Comparison of ENCODE assay signal across 1 cellular context in the genomic region with DNA sequence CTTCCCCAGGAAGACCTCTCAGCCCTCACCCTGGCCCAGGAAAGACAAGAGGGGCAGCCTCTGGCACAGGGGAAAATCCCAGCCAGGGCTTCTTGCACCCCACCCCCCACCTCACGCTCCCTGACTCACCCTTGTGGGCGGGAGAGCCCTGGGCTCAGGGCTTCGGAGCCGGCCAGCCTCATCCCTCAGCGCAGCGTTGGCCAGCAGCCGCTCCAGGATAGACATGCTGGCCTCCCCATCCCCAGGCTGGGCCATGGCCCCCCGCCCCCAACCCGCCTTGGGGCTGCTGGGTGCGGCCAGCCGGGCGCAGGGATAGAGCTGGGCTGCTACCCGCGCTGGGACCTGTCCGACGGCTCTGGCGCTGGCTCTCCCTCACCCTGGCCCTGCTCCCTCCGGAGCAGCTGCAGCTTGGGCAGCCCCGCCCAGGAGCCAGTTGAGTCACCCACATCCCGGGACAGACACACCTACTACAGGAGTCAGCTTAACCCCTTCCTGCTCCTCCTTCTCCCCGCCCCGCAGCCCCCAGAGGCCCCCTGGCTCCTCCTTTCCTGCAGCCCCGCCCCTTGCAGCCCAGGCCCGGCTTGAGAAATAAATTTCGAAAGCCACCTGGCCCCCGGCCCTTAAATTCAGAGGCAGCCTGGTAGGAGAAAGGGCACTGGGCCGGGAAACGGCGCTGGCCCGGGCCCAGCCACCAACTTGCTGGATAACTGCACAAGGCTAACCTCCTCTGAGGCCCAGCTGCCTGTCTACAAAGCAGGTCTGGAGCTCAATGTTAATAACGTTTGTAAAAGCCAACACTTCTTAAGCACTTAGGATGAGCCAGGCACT.
A peak's percentile ranks its signal among the peaks of the same experiment; 100 is the strongest.
TF ChIP-seq lines count a peak whose summit lies in the region.

No MANE protein-coding gene starts in this region.

TF ChIP-seq in HepG2, 621 proteins besides CTCF, POLR2A, EP300 and RAD21 (continued from another document and continues in another):
- TF ChIP-seq, protein P1, sequence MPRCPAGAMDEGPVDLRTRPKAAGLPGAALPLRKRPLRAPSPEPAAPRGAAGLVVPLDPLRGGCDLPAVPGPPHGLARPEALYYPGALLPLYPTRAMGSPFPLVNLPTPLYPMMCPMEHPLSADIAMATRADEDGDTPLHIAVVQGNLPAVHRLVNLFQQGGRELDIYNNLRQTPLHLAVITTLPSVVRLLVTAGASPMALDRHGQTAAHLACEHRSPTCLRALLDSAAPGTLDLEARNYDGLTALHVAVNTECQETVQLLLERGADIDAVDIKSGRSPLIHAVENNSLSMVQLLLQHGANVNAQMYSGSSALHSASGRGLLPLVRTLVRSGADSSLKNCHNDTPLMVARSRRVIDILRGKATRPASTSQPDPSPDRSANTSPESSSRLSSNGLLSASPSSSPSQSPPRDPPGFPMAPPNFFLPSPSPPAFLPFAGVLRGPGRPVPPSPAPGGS (CRISPR knock-in tag; IDR thresholded peaks at IDR 0.05) = peak; percentile 34; the same call in 1 of the 2 replicates
- TF ChIP-seq SNAI1 (CRISPR knock-in tag; IDR thresholded peaks at IDR 0.05; ENCODE audit: borderline replicate concordance) = no peak
- peak; percentile 4; the same call in 1 of the 2 replicates for TF ChIP-seq CEBPG (CRISPR knock-in tag; IDR thresholded peaks at IDR 0.05)
- TF ChIP-seq, protein P2, sequence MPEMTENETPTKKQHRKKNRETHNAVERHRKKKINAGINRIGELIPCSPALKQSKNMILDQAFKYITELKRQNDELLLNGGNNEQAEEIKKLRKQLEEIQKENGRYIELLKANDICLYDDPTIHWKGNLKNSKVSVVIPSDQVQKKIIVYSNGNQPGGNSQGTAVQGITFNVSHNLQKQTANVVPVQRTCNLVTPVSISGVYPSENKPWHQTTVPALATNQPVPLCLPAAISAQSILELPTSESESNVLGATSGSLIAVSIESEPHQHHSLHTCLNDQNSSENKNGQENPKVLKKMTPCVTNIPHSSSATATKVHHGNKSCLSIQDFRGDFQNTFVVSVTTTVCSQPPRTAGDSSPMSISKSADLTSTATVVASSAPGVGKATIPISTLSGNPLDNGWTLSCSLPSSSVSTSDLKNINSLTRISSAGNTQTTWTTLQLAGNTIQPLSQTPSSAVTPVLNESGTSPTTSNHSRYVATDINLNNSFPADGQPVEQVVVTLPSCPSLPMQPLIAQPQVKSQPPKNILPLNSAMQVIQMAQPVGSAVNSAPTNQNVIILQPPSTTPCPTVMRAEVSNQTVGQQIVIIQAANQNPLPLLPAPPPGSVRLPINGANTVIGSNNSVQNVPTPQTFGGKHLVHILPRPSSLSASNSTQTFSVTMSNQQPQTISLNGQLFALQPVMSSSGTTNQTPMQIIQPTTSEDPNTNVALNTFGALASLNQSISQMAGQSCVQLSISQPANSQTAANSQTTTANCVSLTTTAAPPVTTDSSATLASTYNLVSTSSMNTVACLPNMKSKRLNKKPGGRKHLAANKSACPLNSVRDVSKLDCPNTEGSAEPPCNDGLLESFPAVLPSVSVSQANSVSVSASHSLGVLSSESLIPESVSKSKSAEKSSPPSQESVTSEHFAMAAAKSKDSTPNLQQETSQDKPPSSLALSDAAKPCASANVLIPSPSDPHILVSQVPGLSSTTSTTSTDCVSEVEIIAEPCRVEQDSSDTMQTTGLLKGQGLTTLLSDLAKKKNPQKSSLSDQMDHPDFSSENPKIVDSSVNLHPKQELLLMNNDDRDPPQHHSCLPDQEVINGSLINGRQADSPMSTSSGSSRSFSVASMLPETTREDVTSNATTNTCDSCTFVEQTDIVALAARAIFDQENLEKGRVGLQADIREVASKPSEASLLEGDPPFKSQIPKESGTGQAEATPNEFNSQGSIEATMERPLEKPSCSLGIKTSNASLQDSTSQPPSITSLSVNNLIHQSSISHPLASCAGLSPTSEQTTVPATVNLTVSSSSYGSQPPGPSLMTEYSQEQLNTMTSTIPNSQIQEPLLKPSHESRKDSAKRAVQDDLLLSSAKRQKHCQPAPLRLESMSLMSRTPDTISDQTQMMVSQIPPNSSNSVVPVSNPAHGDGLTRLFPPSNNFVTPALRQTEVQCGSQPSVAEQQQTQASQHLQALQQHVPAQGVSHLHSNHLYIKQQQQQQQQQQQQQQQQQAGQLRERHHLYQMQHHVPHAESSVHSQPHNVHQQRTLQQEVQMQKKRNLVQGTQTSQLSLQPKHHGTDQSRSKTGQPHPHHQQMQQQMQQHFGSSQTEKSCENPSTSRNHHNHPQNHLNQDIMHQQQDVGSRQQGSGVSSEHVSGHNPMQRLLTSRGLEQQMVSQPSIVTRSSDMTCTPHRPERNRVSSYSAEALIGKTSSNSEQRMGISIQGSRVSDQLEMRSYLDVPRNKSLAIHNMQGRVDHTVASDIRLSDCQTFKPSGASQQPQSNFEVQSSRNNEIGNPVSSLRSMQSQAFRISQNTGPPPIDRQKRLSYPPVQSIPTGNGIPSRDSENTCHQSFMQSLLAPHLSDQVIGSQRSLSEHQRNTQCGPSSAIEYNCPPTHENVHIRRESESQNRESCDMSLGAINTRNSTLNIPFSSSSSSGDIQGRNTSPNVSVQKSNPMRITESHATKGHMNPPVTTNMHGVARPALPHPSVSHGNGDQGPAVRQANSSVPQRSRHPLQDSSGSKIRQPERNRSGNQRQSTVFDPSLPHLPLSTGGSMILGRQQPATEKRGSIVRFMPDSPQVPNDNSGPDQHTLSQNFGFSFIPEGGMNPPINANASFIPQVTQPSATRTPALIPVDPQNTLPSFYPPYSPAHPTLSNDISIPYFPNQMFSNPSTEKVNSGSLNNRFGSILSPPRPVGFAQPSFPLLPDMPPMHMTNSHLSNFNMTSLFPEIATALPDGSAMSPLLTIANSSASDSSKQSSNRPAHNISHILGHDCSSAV (CRISPR knock-in tag; IDR thresholded peaks at IDR 0.05; ENCODE audit: borderline replicate concordance) = no peak
- TF ChIP-seq RBM22 (optimal IDR thresholded peaks at IDR 0.05; ENCODE audit: low read length) = peak; percentile 37
- peak; percentile 2; the same call in 1 of the 2 replicates for TF ChIP-seq NR2F2 (IDR thresholded peaks at IDR 0.05; ENCODE audit: borderline replicate concordance, low read depth)
- no peak for TF ChIP-seq ZNF792 (CRISPR knock-in tag; IDR thresholded peaks at IDR 0.05)
- TF ChIP-seq HOXA3 (CRISPR knock-in tag; IDR thresholded peaks at IDR 0.05) = no peak
- TF ChIP-seq MLXIP (CRISPR knock-in tag; IDR thresholded peaks at IDR 0.05; ENCODE audit: borderline replicate concordance) = no peak
- TF ChIP-seq ZNF383 (CRISPR knock-in tag; IDR thresholded peaks at IDR 0.05; ENCODE audit: borderline replicate concordance) = 0 out of 2 replicates have a peak, but pooled peaks have one; percentile 52
- no peak for TF ChIP-seq ZNF790 (CRISPR knock-in tag; IDR thresholded peaks at IDR 0.05; ENCODE audit: borderline replicate concordance)
- TF ChIP-seq ONECUT2 (CRISPR knock-in tag; IDR thresholded peaks at IDR 0.05) = no peak
- no peak for TF ChIP-seq SMARCE1 (IDR thresholded peaks at IDR 0.05; ENCODE audit: borderline replicate concordance)
- peak; percentile 39; the same call in 1 of the 2 replicates for TF ChIP-seq ZNF788 (CRISPR knock-in tag; IDR thresholded peaks at IDR 0.05; ENCODE audit: borderline replicate concordance)
- no peak for TF ChIP-seq ZNF616 (CRISPR knock-in tag; IDR thresholded peaks at IDR 0.05; ENCODE audit: low read depth)
- TF ChIP-seq ZNF614 (CRISPR knock-in tag; IDR thresholded peaks at IDR 0.05; ENCODE audit: borderline replicate concordance) = no peak
- TF ChIP-seq, protein P3, sequence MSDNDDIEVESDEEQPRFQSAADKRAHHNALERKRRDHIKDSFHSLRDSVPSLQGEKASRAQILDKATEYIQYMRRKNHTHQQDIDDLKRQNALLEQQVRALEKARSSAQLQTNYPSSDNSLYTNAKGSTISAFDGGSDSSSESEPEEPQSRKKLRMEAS (IDR thresholded peaks at IDR 0.05) = no peak
- no peak for TF ChIP-seq ZNF382 (CRISPR knock-in tag; IDR thresholded peaks at IDR 0.05; ENCODE audit: borderline replicate concordance)
- no peak for TF ChIP-seq LCORL (IDR thresholded peaks at IDR 0.05)
- peak; percentile 60; the same call in 1 of the 2 replicates for TF ChIP-seq LCORL (CRISPR knock-in tag; IDR thresholded peaks at IDR 0.05)
- no peak; the same call in none of the 2 replicates for TF ChIP-seq UBTF (CRISPR knock-in tag; IDR thresholded peaks at IDR 0.05)
- no peak for TF ChIP-seq CBFB (CRISPR knock-in tag; IDR thresholded peaks at IDR 0.05)
- TF ChIP-seq AGO2 (optimal IDR thresholded peaks at IDR 0.05; ENCODE audit: low read depth, low read length) = peak; percentile 83
- TF ChIP-seq ZFP91 (CRISPR knock-in tag; IDR thresholded peaks at IDR 0.05; ENCODE audit: borderline replicate concordance) = no peak; the same call in 1 of the 2 replicates
- no peak for TF ChIP-seq MIER2 (CRISPR knock-in tag; IDR thresholded peaks at IDR 0.05)
- TF ChIP-seq ZNF282 (IDR thresholded peaks at IDR 0.05; ENCODE audit: partially characterized antibody) = no peak
- TF ChIP-seq ZNF143 (CRISPR knock-in tag; IDR thresholded peaks at IDR 0.05) = no peak
- TF ChIP-seq ZFP37 (CRISPR knock-in tag; IDR thresholded peaks at IDR 0.05; ENCODE audit: borderline replicate concordance) = no peak
- TF ChIP-seq SRF (IDR thresholded peaks at IDR 0.05; ENCODE audit: low read depth, low read length) = no peak
- TF ChIP-seq, protein P4, sequence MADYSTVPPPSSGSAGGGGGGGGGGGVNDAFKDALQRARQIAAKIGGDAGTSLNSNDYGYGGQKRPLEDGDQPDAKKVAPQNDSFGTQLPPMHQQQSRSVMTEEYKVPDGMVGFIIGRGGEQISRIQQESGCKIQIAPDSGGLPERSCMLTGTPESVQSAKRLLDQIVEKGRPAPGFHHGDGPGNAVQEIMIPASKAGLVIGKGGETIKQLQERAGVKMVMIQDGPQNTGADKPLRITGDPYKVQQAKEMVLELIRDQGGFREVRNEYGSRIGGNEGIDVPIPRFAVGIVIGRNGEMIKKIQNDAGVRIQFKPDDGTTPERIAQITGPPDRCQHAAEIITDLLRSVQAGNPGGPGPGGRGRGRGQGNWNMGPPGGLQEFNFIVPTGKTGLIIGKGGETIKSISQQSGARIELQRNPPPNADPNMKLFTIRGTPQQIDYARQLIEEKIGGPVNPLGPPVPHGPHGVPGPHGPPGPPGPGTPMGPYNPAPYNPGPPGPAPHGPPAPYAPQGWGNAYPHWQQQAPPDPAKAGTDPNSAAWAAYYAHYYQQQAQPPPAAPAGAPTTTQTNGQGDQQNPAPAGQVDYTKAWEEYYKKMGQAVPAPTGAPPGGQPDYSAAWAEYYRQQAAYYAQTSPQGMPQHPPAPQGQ (CRISPR knock-in tag; IDR thresholded peaks at IDR 0.05; ENCODE audit: borderline replicate concordance) = no peak
- TF ChIP-seq TBL1XR1 (IDR thresholded peaks at IDR 0.05; ENCODE audit: borderline replicate concordance, low read length, partially characterized antibody) = no peak
- no peak for TF ChIP-seq ZNF136 (CRISPR knock-in tag; IDR thresholded peaks at IDR 0.05; ENCODE audit: low read depth)
- TF ChIP-seq HNRNPK (IDR thresholded peaks at IDR 0.05; ENCODE audit: low read depth, low read length, poor library complexity, severe bottlenecking) = peak; percentile 13
- TF ChIP-seq ZNF484 (CRISPR knock-in tag; IDR thresholded peaks at IDR 0.05; ENCODE audit: borderline replicate concordance, low read depth) = no peak
- TF ChIP-seq ISX (CRISPR knock-in tag; conservative IDR thresholded peaks at IDR 0.05) = no peak
